8 cellular contexts compared by ENCODE assay signal in the genomic region with DNA sequence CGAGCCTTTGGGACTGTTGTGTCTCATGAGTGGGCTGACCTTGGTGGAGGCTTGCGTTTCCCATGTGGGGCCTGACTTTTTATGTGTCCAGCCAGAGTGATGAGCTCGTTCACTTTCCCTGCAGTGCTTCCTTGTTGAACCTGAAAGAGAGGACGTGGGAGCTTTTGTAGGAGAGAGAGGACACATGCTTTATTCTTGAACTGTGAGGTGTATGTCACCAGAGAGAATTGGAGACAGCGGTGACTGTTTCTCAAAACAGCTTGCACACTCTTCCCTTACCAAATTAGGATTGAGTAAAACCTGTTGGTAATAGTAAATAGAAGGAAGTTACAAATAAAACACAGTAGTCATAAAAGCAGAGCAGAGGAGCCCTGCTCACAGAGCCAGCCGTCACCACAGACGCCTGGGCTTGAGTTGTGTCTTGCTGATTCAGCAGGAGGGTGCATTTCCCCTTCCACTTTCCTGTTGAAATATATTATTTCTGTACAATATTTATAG.
DNase-seq lines count a peak whose midpoint lies in the region; ATAC-seq, FAIRE-seq and TF ChIP-seq lines count a peak whose summit lies in the region.

No MANE protein-coding gene starts in this region.

- no peaks in the 10 kb centered on the region for H3K27me3 ChIP-seq in HepG2 (ENCODE audit: control insufficient read depth in 1 of 2, insufficient read depth in 2 of 2, low read length in 2 of 2)
- no peaks in the 10 kb centered on the region for H3K27me3 ChIP-seq in thoracic aorta (replicated peaks; ENCODE audit: insufficient read depth)

- no peak for TF ChIP-seq POLR2A in HepG2 (IDR thresholded peaks at IDR 0.05; ENCODE audit: insufficient read depth in 1 of 2, low read depth in 2 of 2, low read length in 2 of 2)

- H4K20me1 ChIP-seq in HepG2 (ENCODE audit: insufficient read depth, low read length) = 0 out of 2 replicates have a peak, but pooled peaks cover 3% of the 10 kb centered on the region

- in situ Hi-C loops in HepG2 (cut with HindIII; ENCODE audit: extremely low pct_ligation_motif_present, low pct_unique_long_range_greater_than_20kb) = no loop called here

- TF ChIP-seq RAD21 in HepG2 (CRISPR knock-in tag; IDR thresholded peaks at IDR 0.05) = no peak

- H3K36me3 ChIP-seq in HepG2 (replicated peaks in 1 of 2; ENCODE audit: control insufficient read depth in 1 of 2, insufficient read depth in 2 of 2, low read length in 2 of 2) = peaks cover 0 to 1% of the 10 kb centered on the region in 2 experiments; a peak in 2 of 5 replicates
- H3K36me3 ChIP-seq in thoracic aorta = no peaks in the 10 kb centered on the region

- H3K27ac ChIP-seq in HepG2 (ENCODE audit: extremely low read length, insufficient read depth, low read length) (no peak overlapping the region), thoracic aorta (peak overlapping the region; percentile 62 to 64)

- intact Hi-C loops in activated CD4-positive, alpha-beta T cell treated with anti-CD3 and anti-CD28 coated beads for 36 hours (cut with DNase I, micrococcal nuclease) = loop anchor here in 1 of 2 experiments (2.0 to 5.0 kb wide), 2 partner anchors 27 to 58 kb away; no protein-coding TSS in a partner anchor
- intact Hi-C loops in activated CD8-positive, alpha-beta T cell treated with anti-CD3 and anti-CD28 coated beads for 36 hours (cut with micrococcal nuclease) = no loop called here
- intact Hi-C loops in HepG2 (cut with micrococcal nuclease; ENCODE audit: unreplicated experiment) = no loop called here

- 94% methylated on average over 7 of the region's 7 CpGs for WGBS in HepG2 (ENCODE audit: low lambda C conversion rate)

- H3K9me3 ChIP-seq in HepG2 (ENCODE audit: low read length) = no peaks in the 10 kb centered on the region
- H3K9me3 ChIP-seq in thoracic aorta = no peaks in the 10 kb centered on the region

- H3K79me2 ChIP-seq in HepG2 (ENCODE audit: insufficient read depth, low read length) = no peaks in the 10 kb centered on the region

- H3K9ac ChIP-seq in HepG2 (ENCODE audit: insufficient read depth, low read depth, low read length) = no peak overlapping the region

- H2AFZ ChIP-seq in HepG2 (ENCODE audit: low read length) = no peak overlapping the region

- no peak overlapping the region for H3K4me2 ChIP-seq in HepG2 (ENCODE audit: low read depth, low read length)

- ATAC-seq in activated CD4-positive, alpha-beta T cell treated with anti-CD3 and anti-CD28 coated beads for 36 hours = peak; percentile 78
- peak; percentile 50 for ATAC-seq in activated CD8-positive, alpha-beta T cell treated with anti-CD3 and anti-CD28 coated beads for 36 hours
- ATAC-seq in HepG2 (no peak), thoracic aorta (ENCODE audit: insufficient number of reproducible peaks, low FRiP score, low read depth) (no peak), HG02798 (IDR thresholded peaks at IDR 0.05; ENCODE audit: poor library complexity, unreplicated experiment) (no peak)

- CTCF ChIA-PET in activated CD4-positive, alpha-beta T cell treated with anti-CD3 and anti-CD28 coated beads for 36 hours (lab: Charles Lee) = interaction anchor here (0.9 to 5.0 kb wide), 10 partner anchors 9 to 93 kb away, joined by 3 to 23 read pairs (median 4); no protein-coding TSS in a partner anchor
- CTCF ChIA-PET in activated CD8-positive, alpha-beta T cell treated with anti-CD3 and anti-CD28 coated beads for 36 hours (lab: Charles Lee) = interaction anchor here (1.1 to 4.5 kb wide), 9 partner anchors 10 to 93 kb away, joined by 3 to 44 read pairs (median 5); no protein-coding TSS in a partner anchor
- CTCF ChIA-PET in HepG2 (lab: Yijun Ruan, JAX; ENCODE audit: low intra/inter-chr PET ratio, low total read pairs) = no interaction called here

- no peak for FAIRE-seq in HepG2 (lab: Jason Lieb, UNC)

- no peak for TF ChIP-seq CTCF in activated CD8-positive, alpha-beta T cell treated with anti-CD3 and anti-CD28 coated beads for 36 hours (IDR thresholded peaks at IDR 0.05)
- no peak for TF ChIP-seq CTCF in HepG2 (CRISPR knock-in tag; IDR thresholded peaks at IDR 0.05)
- TF ChIP-seq CTCF in thoracic aorta (IDR thresholded peaks at IDR 0.05) = no peak

- H3K27ac Mint-ChIP-seq in activated CD4-positive, alpha-beta T cell treated with anti-CD3 and anti-CD28 coated beads for 36 hours = peak overlapping the region; percentile 56
- peak overlapping the region; percentile 32 for H3K27ac Mint-ChIP-seq in activated CD8-positive, alpha-beta T cell treated with anti-CD3 and anti-CD28 coated beads for 36 hours

- H3K4me3 ChIP-seq in HepG2 (replicated peaks in 1 of 3; ENCODE audit: insufficient read depth in 1 of 3, low read depth in 2 of 3, low read length in 3 of 3) = no peak overlapping the region
- no peak overlapping the region for H3K4me3 ChIP-seq in thoracic aorta

- TF ChIP-seq EP300 in HepG2 (IDR thresholded peaks at IDR 0.05; ENCODE audit: low read depth in 2 of 2, low read length in 2 of 2) (no peak), HepG2 (CRISPR knock-in tag; IDR thresholded peaks at IDR 0.05; ENCODE audit: borderline replicate concordance) (no peak)

- peaks cover 8% of the 10 kb centered on the region for H3K36me3 Mint-ChIP-seq in activated CD4-positive, alpha-beta T cell treated with anti-CD3 and anti-CD28 coated beads for 36 hours (ENCODE audit: low read depth)
- peaks cover 21% of the 10 kb centered on the region for H3K36me3 Mint-ChIP-seq in activated CD8-positive, alpha-beta T cell treated with anti-CD3 and anti-CD28 coated beads for 36 hours (ENCODE audit: low read depth)

- peaks cover 88% of the 10 kb centered on the region for H3K4me1 Mint-ChIP-seq in activated CD4-positive, alpha-beta T cell treated with anti-CD3 and anti-CD28 coated beads for 36 hours
- H3K4me1 Mint-ChIP-seq in activated CD8-positive, alpha-beta T cell treated with anti-CD3 and anti-CD28 coated beads for 36 hours (ENCODE audit: low read depth) = peaks cover 88% of the 10 kb centered on the region

- H3K4me1 ChIP-seq in HepG2 (ENCODE audit: insufficient read depth, low read length) (no peaks in the 10 kb centered on the region), thoracic aorta (ENCODE audit: control insufficient read depth in 1 of 2, low read depth in 2 of 2) (peaks cover 17 to 54% of the 10 kb centered on the region in 2 donors)

- no TSS peak for BruUV-seq in HepG2 (replicated peaks; lab: Mats Ljungman, UMichigan)

- POLR2A ChIA-PET in activated CD4-positive, alpha-beta T cell treated with anti-CD3 and anti-CD28 coated beads for 36 hours (lab: Charles Lee) = no interaction called here
- POLR2A ChIA-PET in activated CD8-positive, alpha-beta T cell treated with anti-CD3 and anti-CD28 coated beads for 36 hours (lab: Charles Lee) = interaction anchor here (1.1 to 3.4 kb wide), 3 partner anchors 10 to 26 kb away, joined by 3 to 15 read pairs (median 8); no protein-coding TSS in a partner anchor
- POLR2A ChIA-PET in HepG2 (lab: Yijun Ruan, JAX) = no interaction called here

- H3K9me3 Mint-ChIP-seq in activated CD4-positive, alpha-beta T cell treated with anti-CD3 and anti-CD28 coated beads for 36 hours (ENCODE audit: low read depth) = no peaks in the 10 kb centered on the region
- H3K9me3 Mint-ChIP-seq in activated CD8-positive, alpha-beta T cell treated with anti-CD3 and anti-CD28 coated beads for 36 hours = no peaks in the 10 kb centered on the region

- DNase-seq in activated CD4-positive, alpha-beta T cell treated with anti-CD3 and anti-CD28 coated beads for 36 hours = peak; percentile 61
- DNase-seq in activated CD4-positive, alpha-beta T cell treated with anti-CD3 and anti-CD28 coated beads for 1 hour = no peak
- peak; percentile 44 for DNase-seq in activated CD8-positive, alpha-beta T cell treated with anti-CD3 and anti-CD28 coated beads for 36 hours
- no peak for DNase-seq in HepG2 (ENCODE audit: low spot score)
- DNase-seq in thoracic aorta (ENCODE audit: low spot score) = no peak
- no peak for DNase-seq in NCI-H774 (lab: John Stamatoyannopoulos, UW)
- no peak for DNase-seq in DMS 273 (lab: John Stamatoyannopoulos, UW; ENCODE audit: unreplicated experiment)

- H3K27me3 Mint-ChIP-seq in activated CD4-positive, alpha-beta T cell treated with anti-CD3 and anti-CD28 coated beads for 36 hours = no peaks in the 10 kb centered on the region
- no peaks in the 10 kb centered on the region for H3K27me3 Mint-ChIP-seq in activated CD8-positive, alpha-beta T cell treated with anti-CD3 and anti-CD28 coated beads for 36 hours

- no peak overlapping the region for H3K4me3 Mint-ChIP-seq in activated CD4-positive, alpha-beta T cell treated with anti-CD3 and anti-CD28 coated beads for 36 hours
- no peak overlapping the region for H3K4me3 Mint-ChIP-seq in activated CD8-positive, alpha-beta T cell treated with anti-CD3 and anti-CD28 coated beads for 36 hours

TF ChIP-seq in HepG2, 621 proteins besides CTCF, POLR2A, EP300 and RAD21:
- TF ChIP-seq MAFK (conservative IDR thresholded peaks at IDR 0.05 in 1 of 2, IDR thresholded peaks at IDR 0.05 in 1 of 2; ENCODE audit: low read length in 2 of 2) (peak; percentile 30 to 36; a peak in 2 of 4 replicates), RARA (CRISPR knock-in tag; IDR thresholded peaks at IDR 0.05) (no peak)

Comparison
In these comparisons a context has a peak if more than half of its experiments do, and no peak if none do; other contexts are left out.
1. DNase-seq: peak in activated CD4-positive, alpha-beta T cell treated with anti-CD3 and anti-CD28 coated beads for 36 hours (single experiment) and activated CD8-positive, alpha-beta T cell treated with anti-CD3 and anti-CD28 coated beads for 36 hours (single experiment); none in activated CD4-positive, alpha-beta T cell treated with anti-CD3 and anti-CD28 coated beads for 1 hour (single experiment), HepG2 (single experiment), thoracic aorta (single experiment), NCI-H774 (single experiment) and DMS 273 (single experiment).
2. ATAC-seq: peak in activated CD4-positive, alpha-beta T cell treated with anti-CD3 and anti-CD28 coated beads for 36 hours (single experiment) and activated CD8-positive, alpha-beta T cell treated with anti-CD3 and anti-CD28 coated beads for 36 hours (single experiment); none in HepG2 (single experiment), thoracic aorta (single experiment) and HG02798 (single experiment).